Comparison of ENCODE assay signal across 13 cellular contexts in the genomic region with DNA sequence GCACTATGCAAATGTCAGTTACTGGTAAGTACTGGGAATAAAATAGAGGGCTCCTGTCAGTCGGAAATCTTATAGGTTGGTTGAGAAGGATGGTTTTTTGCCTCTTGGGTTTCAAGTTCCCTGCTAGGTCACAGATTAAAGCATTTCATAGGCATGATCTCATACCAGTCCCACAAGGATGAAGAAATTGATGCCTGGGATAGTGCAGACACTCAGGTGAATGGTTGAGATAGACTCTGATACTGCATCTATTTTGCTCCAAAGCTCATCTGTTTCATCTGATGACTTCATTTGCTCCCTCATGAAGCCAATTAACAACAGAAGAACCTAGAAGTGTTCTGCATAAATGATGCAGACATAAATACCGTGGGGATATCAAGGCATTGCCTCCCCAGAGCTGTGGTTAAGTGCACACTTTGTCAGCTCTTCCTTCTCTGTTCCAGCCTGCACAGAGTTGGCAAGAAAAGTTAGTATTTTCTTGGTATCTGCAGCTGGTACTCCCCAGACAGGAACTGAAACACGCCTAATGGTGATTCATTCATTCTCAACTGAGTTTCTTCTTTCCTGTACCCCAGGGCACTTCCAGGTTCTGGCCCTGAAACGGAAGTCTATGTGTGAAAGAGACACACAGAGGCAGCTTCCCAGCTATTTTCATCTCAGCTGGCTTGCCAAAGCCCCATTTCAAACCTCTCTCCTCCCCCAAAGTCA.
DNase-seq lines count a peak whose midpoint lies in the region; ATAC-seq and TF ChIP-seq lines count a peak whose summit lies in the region.
"Had no signal": no experiment of that assay in that cellular context is flagged by ENCODE, and none has a peak within 500 bp of the region (broad histone marks: within the 10 kb centered on the region; RNA-seq: fewer than 3 reads in every experiment).

No MANE protein-coding gene starts in this region.

- TF ChIP-seq CTCF in natural killer cell (IDR thresholded peaks at IDR 0.05) = no peak

- peak; percentile 37 for ATAC-seq in GM18499 (IDR thresholded peaks at IDR 0.05; ENCODE audit: insufficient read depth, unreplicated experiment)
- peak; percentile 73 for ATAC-seq in HG02588 (IDR thresholded peaks at IDR 0.05; ENCODE audit: unreplicated experiment)
- ATAC-seq in HG02973 (IDR thresholded peaks at IDR 0.05; ENCODE audit: unreplicated experiment) = no peak
- ATAC-seq in natural killer cell = no peak

- no peak overlapping the region for H3K27ac Mint-ChIP-seq in natural killer cell
- H3K27ac Mint-ChIP-seq: activated naive CD4-positive, alpha-beta T cell treated with anti-CD3 and anti-CD28 coated beads for 36 hours had no signal

- no peaks in the 10 kb centered on the region for H3K4me1 Mint-ChIP-seq in natural killer cell

- peaks cover 7 to 8% of the 10 kb centered on the region in 2 donors for H3K9me3 Mint-ChIP-seq in natural killer cell
- H3K9me3 Mint-ChIP-seq: activated naive CD4-positive, alpha-beta T cell treated with anti-CD3 and anti-CD28 coated beads for 36 hours had no signal

- H3K36me3 Mint-ChIP-seq in natural killer cell = no peaks in the 10 kb centered on the region

- DNase-seq in NOMO-1 treated with DMSO at 0.1 percent for 48 hours (lab: John Stamatoyannopoulos, UW; ENCODE audit: unreplicated experiment) (peak; percentile 76), iris pigment epithelial cell (ENCODE audit: low read depth) (peak; percentile 28), UCSD-AML1 (lab: John Stamatoyannopoulos, UW; ENCODE audit: unreplicated experiment) (no peak), posterior vena cava (ENCODE audit: low spot score) (no peak), natural killer cell (no peak)
- DNase-seq: activated naive CD4-positive, alpha-beta T cell treated with anti-CD3 and anti-CD28 coated beads for 36 hours; DMS79 treated with DMSO at 0.1 percent for 48 hours; esophagus squamous epithelium; H9; NCI-H1694 treated with DMSO at 0.1 percent for 48 hours had no signal

- intact Hi-C loops in posterior vena cava (cut with DNase I) (no loop called here), natural killer cell (cut with micrococcal nuclease) (no loop called here)

- no peaks in the 10 kb centered on the region for H3K27me3 Mint-ChIP-seq in natural killer cell (ENCODE audit: low read depth in 2 of 2)

- no peak overlapping the region for H3K4me3 Mint-ChIP-seq in natural killer cell
- H3K4me3 Mint-ChIP-seq: activated naive CD4-positive, alpha-beta T cell treated with anti-CD3 and anti-CD28 coated beads for 36 hours; H9 had no signal

Comparison
In these comparisons a context has a peak if more than half of its experiments do, and no peak if none do; other contexts are left out.
1. ATAC-seq: peak in GM18499 (single experiment) and HG02588 (single experiment); none in HG02973 (single experiment) and natural killer cell (0 of 3).
2. DNase-seq: peak in NOMO-1 treated with DMSO at 0.1 percent for 48 hours (single experiment) and iris pigment epithelial cell (single experiment); none in UCSD-AML1 (single experiment), posterior vena cava (single experiment) and natural killer cell (single experiment).